30 cellular contexts compared by ENCODE assay signal in the genomic region with DNA sequence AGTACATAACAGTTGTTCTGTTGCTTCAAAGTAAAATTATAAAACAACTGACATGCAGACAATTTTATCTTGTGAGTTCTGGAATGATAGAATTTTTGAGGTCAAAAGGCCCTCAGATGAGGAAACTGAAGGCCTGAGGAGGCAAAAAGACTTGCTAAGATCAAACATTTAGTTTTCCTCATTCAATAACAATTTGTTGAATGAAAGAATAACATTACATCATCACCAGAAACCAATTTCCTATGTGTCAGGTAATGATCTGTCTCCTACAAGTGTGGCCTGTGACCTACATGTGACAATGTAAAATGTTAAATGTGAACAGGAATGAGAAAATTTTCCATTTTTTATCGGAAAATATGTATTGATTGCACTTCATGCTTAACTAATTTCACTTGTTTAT. TPM values are rescaled to one million over a fixed set of nuclear protein-coding genes. Genes with fewer than 3 reads are reported as not detected.
DNase-seq lines count a peak whose midpoint lies in the region; ATAC-seq, FAIRE-seq and TF ChIP-seq lines count a peak whose summit lies in the region.
"Had no signal": no experiment of that assay in that cellular context is flagged by ENCODE, and none has a peak within 500 bp of the region (broad histone marks: within the 10 kb centered on the region; RNA-seq: fewer than 3 reads in every experiment).

No MANE protein-coding gene starts in this region.

- ATAC-seq in HCT116: no peak
- ATAC-seq: activated CD4-positive, CD25-positive, alpha-beta regulatory T cell treated with anti-CD3 and anti-CD28 coated beads, Interleukin-2, amount 50 U/mL, for 24 hours; GM23338; PC-3; Right ventricle myocardium inferior; stimulated activated naive CD8-positive, alpha-beta T cell treated with anti-CD3 and anti-CD28 coated beads, Interleukin-15, Interleukin-2, amounts not matched to agents 100 U/mL and 50 U/mL, for 24 hours had no signal

- DNase-seq in NCI-H1092 treated with DMSO at 0.1 percent for 48 hours (lab: John Stamatoyannopoulos, UW) (peak; percentile 67), NCI-H1092 (lab: John Stamatoyannopoulos, UW) (no peak), HCT116 (ENCODE audit: low read depth, low spot score) (no peak), bronchial epithelial cell (ENCODE audit: low read depth) (peak; percentile 49), kidney tubule cell (ENCODE audit: low spot score) (peak; percentile 74), C1 segment of cervical spinal cord (lab: John Stamatoyannopoulos, UW) (no peak), T-helper 9 cell (no peak)
- no peak for DNase-seq in activated CD4-positive, alpha-beta T cell treated with anti-CD3 and anti-CD28 coated beads for 48 hours
- DNase-seq: activated CD4-positive, alpha-beta memory T cell treated with anti-CD3 and anti-CD28 coated beads, Interleukin-2, amount 10 ng/mL, durations not matched to agents 7 days and 5 days; activated CD8-positive, alpha-beta memory T cell treated with anti-CD3 and anti-CD28 coated beads, Interleukin-2, amount 50 U/mL, for 4 hours; activated naive CD4-positive, alpha-beta T cell treated with Interleukin-2 at 50 U/mL for 16 hours; central memory CD4-positive, alpha-beta T cell; DMS79 treated with DMSO at 0.1 percent for 48 hours; GF-D8; HFFc6; hippocampal formation; NCI-H446 treated with DMSO at 0.1 percent for 48 hours; NK-92 treated with Interleukin-12 subunit alpha and Interleukin-12 subunit beta, amount 100 ng/mL, for 24 hours; PC-3; stimulated activated CD4-positive, alpha-beta T cell treated with anti-CD3 and anti-CD28 coated beads, Interleukin-2, amount 100 ng/mL, for 24 hours; stimulated activated naive CD8-positive, alpha-beta T cell treated with anti-CD3 and anti-CD28 coated beads, Interleukin-15, Interleukin-2, amounts not matched to agents 100 U/mL and 50 U/mL, for 24 hours; testis had no signal

- H3K4me3 ChIP-seq in HCT116 (replicated peaks in 1 of 2; ENCODE audit: low read depth in 1 of 2, low read length in 2 of 2) (no peak overlapping the region), bronchial epithelial cell (ENCODE audit: low read depth, low read length) (no peak overlapping the region)
- H3K4me3 ChIP-seq: GM23338, right atrium auricular region, testis had no signal

- no peaks in the 10 kb centered on the region for H3K9me2 ChIP-seq in HCT116 (ENCODE audit: insufficient read depth)
- H3K9me2 ChIP-seq: SK-N-SH had no signal

- no peak for TF ChIP-seq POLR2A in HCT116 (IDR thresholded peaks at IDR 0.05; ENCODE audit: borderline replicate concordance, extremely low read depth, insufficient read depth, insufficient read length)

- H3K36me3 ChIP-seq in HCT116 (ENCODE audit: control insufficient read depth in 1 of 2, insufficient read depth in 2 of 2, low read length in 2 of 2) (no peaks in the 10 kb centered on the region), bronchial epithelial cell (ENCODE audit: control insufficient read depth, insufficient read depth, low read length) (no peaks in the 10 kb centered on the region)
- H3K36me3 ChIP-seq: right atrium auricular region had no signal

- H3K27me3 ChIP-seq in HCT116 (ENCODE audit: insufficient read depth, low read length) (no peaks in the 10 kb centered on the region), bronchial epithelial cell (ENCODE audit: control insufficient read depth, insufficient read depth, low read length) (no peaks in the 10 kb centered on the region)
- H3K27me3 ChIP-seq: right atrium auricular region, testis had no signal

- RAD21 ChIA-PET in HCT116 (lab: Charles Lee; ENCODE audit: low non-redundant PET in 1 of 2, low total read pairs in 2 of 2, uncharacterized antibody in 2 of 2, unreplicated experiment in 2 of 2): no interaction called here

- no peak overlapping the region for H3K4me2 ChIP-seq in HCT116 (ENCODE audit: low read length)
- H3K4me2 ChIP-seq: GM23338, SK-N-SH had no signal

- no peak overlapping the region for H3K27ac ChIP-seq in HCT116 (ENCODE audit: low read depth, low read length)
- H3K27ac ChIP-seq: 22Rv1, C4-2B, right atrium auricular region, testis had no signal

- H3K9me3 ChIP-seq in HCT116 (ENCODE audit: control insufficient read depth in 1 of 2, insufficient read depth in 1 of 2, low read depth in 1 of 2, low read length in 2 of 2): no peaks in the 10 kb centered on the region
- H3K9me3 ChIP-seq: right atrium auricular region, SK-N-SH, testis had no signal

- peak overlapping the region; percentile 23 for H2AFZ ChIP-seq in HCT116 (ENCODE audit: low read depth, low read length, poor library complexity, severe bottlenecking)
- H2AFZ ChIP-seq: GM23338 had no signal

- no peak for FAIRE-seq in bronchial epithelial cell (lab: Jason Lieb, UNC)

- POLR2A ChIA-PET in HCT116 (lab: Charles Lee): no interaction called here

- intact Hi-C loops in HCT116 (cut with micrococcal nuclease): no loop called here

- H3K9ac ChIP-seq in HCT116 (ENCODE audit: low read length): no peak overlapping the region
- H3K9ac ChIP-seq: SK-N-SH had no signal

- no peak for TF ChIP-seq RAD21 in HCT116 (IDR thresholded peaks at IDR 0.05; ENCODE audit: low read depth)

- H3K4me1 ChIP-seq in HCT116 (ENCODE audit: control insufficient read depth in 1 of 2, insufficient read depth in 2 of 2, low read length in 2 of 2): peaks cover 12% of the 10 kb centered on the region in 2 experiments; a peak in 3 of 4 replicates
- H3K4me1 ChIP-seq: right atrium auricular region, testis had no signal

- TF ChIP-seq CTCF in HCT116 (IDR thresholded peaks at IDR 0.05 in 2 of 3, conservative IDR thresholded peaks at IDR 0.05 in 1 of 3; ENCODE audit: borderline replicate concordance in 1 of 3, insufficient read depth in 1 of 3, low read depth in 2 of 3, low read length in 2 of 3): no peak
- TF ChIP-seq CTCF in bronchial epithelial cell (IDR thresholded peaks at IDR 0.05; ENCODE audit: insufficient read depth, low read length, severe bottlenecking): no peak

- no TSS peak for BruUV-seq in HCT116 (replicated peaks; lab: Mats Ljungman, UMichigan)

- H3K79me2 ChIP-seq in HCT116 (ENCODE audit: insufficient read depth, low read length): no peaks in the 10 kb centered on the region

- no peaks in the 10 kb centered on the region for H4K20me1 ChIP-seq in HCT116 (ENCODE audit: insufficient read depth)

- CTCF ChIA-PET in HCT116 (lab: Charles Lee): no interaction called here

TF ChIP-seq in HCT116, 20 proteins besides CTCF, POLR2A, EP300 and RAD21 (continues in another document):
- TF ChIP-seq CBX3 (IDR thresholded peaks at IDR 0.05; ENCODE audit: low read depth): no peak
- no peak for TF ChIP-seq POLR2AphosphoS5 (IDR thresholded peaks at IDR 0.05; ENCODE audit: low read depth, low read length)
- TF ChIP-seq JUND (IDR thresholded peaks at IDR 0.05): no peak
- no peak for TF ChIP-seq FOSL1 (IDR thresholded peaks at IDR 0.05; ENCODE audit: low read depth)
- no peak for TF ChIP-seq TCF7L2 (IDR thresholded peaks at IDR 0.05; ENCODE audit: borderline replicate concordance, extremely low read depth, insufficient read depth, insufficient read length)
- TF ChIP-seq, protein P1, sequence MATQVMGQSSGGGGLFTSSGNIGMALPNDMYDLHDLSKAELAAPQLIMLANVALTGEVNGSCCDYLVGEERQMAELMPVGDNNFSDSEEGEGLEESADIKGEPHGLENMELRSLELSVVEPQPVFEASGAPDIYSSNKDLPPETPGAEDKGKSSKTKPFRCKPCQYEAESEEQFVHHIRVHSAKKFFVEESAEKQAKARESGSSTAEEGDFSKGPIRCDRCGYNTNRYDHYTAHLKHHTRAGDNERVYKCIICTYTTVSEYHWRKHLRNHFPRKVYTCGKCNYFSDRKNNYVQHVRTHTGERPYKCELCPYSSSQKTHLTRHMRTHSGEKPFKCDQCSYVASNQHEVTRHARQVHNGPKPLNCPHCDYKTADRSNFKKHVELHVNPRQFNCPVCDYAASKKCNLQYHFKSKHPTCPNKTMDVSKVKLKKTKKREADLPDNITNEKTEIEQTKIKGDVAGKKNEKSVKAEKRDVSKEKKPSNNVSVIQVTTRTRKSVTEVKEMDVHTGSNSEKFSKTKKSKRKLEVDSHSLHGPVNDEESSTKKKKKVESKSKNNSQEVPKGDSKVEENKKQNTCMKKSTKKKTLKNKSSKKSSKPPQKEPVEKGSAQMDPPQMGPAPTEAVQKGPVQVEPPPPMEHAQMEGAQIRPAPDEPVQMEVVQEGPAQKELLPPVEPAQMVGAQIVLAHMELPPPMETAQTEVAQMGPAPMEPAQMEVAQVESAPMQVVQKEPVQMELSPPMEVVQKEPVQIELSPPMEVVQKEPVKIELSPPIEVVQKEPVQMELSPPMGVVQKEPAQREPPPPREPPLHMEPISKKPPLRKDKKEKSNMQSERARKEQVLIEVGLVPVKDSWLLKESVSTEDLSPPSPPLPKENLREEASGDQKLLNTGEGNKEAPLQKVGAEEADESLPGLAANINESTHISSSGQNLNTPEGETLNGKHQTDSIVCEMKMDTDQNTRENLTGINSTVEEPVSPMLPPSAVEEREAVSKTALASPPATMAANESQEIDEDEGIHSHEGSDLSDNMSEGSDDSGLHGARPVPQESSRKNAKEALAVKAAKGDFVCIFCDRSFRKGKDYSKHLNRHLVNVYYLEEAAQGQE (IDR thresholded peaks at IDR 0.05; ENCODE audit: low read depth): no peak
- TF ChIP-seq, protein P2, sequence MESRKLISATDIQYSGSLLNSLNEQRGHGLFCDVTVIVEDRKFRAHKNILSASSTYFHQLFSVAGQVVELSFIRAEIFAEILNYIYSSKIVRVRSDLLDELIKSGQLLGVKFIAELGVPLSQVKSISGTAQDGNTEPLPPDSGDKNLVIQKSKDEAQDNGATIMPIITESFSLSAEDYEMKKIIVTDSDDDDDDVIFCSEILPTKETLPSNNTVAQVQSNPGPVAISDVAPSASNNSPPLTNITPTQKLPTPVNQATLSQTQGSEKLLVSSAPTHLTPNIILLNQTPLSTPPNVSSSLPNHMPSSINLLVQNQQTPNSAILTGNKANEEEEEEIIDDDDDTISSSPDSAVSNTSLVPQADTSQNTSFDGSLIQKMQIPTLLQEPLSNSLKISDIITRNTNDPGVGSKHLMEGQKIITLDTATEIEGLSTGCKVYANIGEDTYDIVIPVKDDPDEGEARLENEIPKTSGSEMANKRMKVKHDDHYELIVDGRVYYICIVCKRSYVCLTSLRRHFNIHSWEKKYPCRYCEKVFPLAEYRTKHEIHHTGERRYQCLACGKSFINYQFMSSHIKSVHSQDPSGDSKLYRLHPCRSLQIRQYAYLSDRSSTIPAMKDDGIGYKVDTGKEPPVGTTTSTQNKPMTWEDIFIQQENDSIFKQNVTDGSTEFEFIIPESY (IDR thresholded peaks at IDR 0.05; ENCODE audit: extremely low read depth, insufficient replicate concordance, low read length): no peak
- no peak for TF ChIP-seq EGR1 (IDR thresholded peaks at IDR 0.05; ENCODE audit: low read depth)
- TF ChIP-seq, protein P3, sequence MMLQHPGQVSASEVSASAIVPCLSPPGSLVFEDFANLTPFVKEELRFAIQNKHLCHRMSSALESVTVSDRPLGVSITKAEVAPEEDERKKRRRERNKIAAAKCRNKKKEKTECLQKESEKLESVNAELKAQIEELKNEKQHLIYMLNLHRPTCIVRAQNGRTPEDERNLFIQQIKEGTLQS (IDR thresholded peaks at IDR 0.05): no peak

RNA-seq across cellular contexts. Expression of a gene that starts 16.6 kb away (rescaled TPM):
- total RNA-seq in HCT116 (2021; ENCODE audit: unreplicated experiment) (0.12 TPM), bronchial epithelial cell (under 0.01 TPM in 1 of 2 replicates, not detected in the other)
- polyA plus RNA-seq in HCT116 (2012): 0.09 and 0.17 TPM in 2 replicates
- total RNA-seq: activated CD4-positive, alpha-beta memory T cell treated with anti-CD3 and anti-CD28 coated beads, Interleukin-2, amount 10 ng/mL, durations not matched to agents 7 days and 5 days; GM23338; HFFc6; PC-3; T-helper 1 cell treated with Interleukin-12 subunit alpha and Interleukin-12 subunit beta and Interleukin-4 antibody, amounts not matched to agents 30 ng/mL and 1 ng/mL, for 36 hours had no signal
- polyA plus RNA-seq: GM23338, SK-N-SH had no signal

RNA-seq across cellular contexts. Expression of a gene that starts 34.4 kb away (rescaled TPM):
- 44.0 TPM for total RNA-seq in HCT116 (2021; ENCODE audit: unreplicated experiment)
- 16.6 and 27.7 TPM in 2 replicates for polyA plus RNA-seq in HCT116 (2012)
- 40.8 and 52.4 TPM in 2 replicates for total RNA-seq in bronchial epithelial cell

Comparison
In these comparisons a context has a peak if more than half of its experiments do, and no peak if none do; other contexts are left out.
1. DNase-seq: peak in NCI-H1092 treated with DMSO at 0.1 percent for 48 hours (single experiment), bronchial epithelial cell (single experiment) and kidney tubule cell (single experiment); none in NCI-H1092 (single experiment), HCT116 (single experiment), C1 segment of cervical spinal cord (0 of 14), T-helper 9 cell (single experiment) and activated CD4-positive, alpha-beta T cell treated with anti-CD3 and anti-CD28 coated beads for 48 hours (single experiment).